In genomic region chr12:95703986-95704385, GRCh38 we compare ENCODE assay signal across 1 cellular context.
TF ChIP-seq lines count a peak whose summit lies in the region.

No MANE protein-coding gene starts in this region.

TF ChIP-seq in HepG2, 621 proteins besides CTCF, POLR2A, EP300 and RAD21 (continued from another document):
- peak; percentile 73 for TF ChIP-seq ZNF770 (CRISPR knock-in tag; IDR thresholded peaks at IDR 0.05)
